In genomic region chr6:53925891-53926290, GRCh38 we compare ENCODE assay signal across 14 cellular contexts.
"Had no signal": no experiment of that assay in that cellular context is flagged by ENCODE, and none has a peak within 500 bp of the region (broad histone marks: within the 10 kb centered on the region; RNA-seq: fewer than 3 reads in every experiment).

No MANE protein-coding gene starts in this region.

- H3K4me3 Mint-ChIP-seq: activated B cell treated with CpG ODN at 0.5 μM for 24 hours; activated CD4-positive, alpha-beta T cell treated with anti-CD3 and anti-CD28 coated beads, Interleukin-2, amount 10 ng/mL, durations not matched to agents 24 days and 14 days; activated naive CD4-positive, alpha-beta T cell treated with anti-CD3 and anti-CD28 coated beads, Interleukin-2, amount 10 ng/mL, durations not matched to agents 7 days and 5 days; naive thymus-derived CD4-positive, alpha-beta T cell had no signal

- H3K27ac Mint-ChIP-seq: activated B cell treated with CpG ODN at 0.5 μM for 24 hours; activated CD4-positive, alpha-beta T cell treated with anti-CD3 and anti-CD28 coated beads, Interleukin-2, amount 10 ng/mL, durations not matched to agents 24 days and 14 days; activated naive CD4-positive, alpha-beta T cell treated with anti-CD3 and anti-CD28 coated beads, Interleukin-2, amount 10 ng/mL, durations not matched to agents 7 days and 5 days; activated T-helper 2 cell treated with anti-CD3 and anti-CD28 coated beads, Interferon-gamma antibody, Interleukin-2, Interleukin-4, amounts not matched to agents 10 μg/mL and 5 μg/mL and 100 μg/mL, durations not matched to agents 14 hours and 24 hours and 36 hours; naive thymus-derived CD4-positive, alpha-beta T cell had no signal

- H3K27me3 ChIP-seq: body of pancreas, stomach had no signal

- H3K27me3 Mint-ChIP-seq: activated B cell treated with CpG ODN at 0.5 μM for 24 hours; activated CD4-positive, alpha-beta T cell treated with anti-CD3 and anti-CD28 coated beads, Interleukin-2, amount 10 ng/mL, durations not matched to agents 24 days and 14 days; activated naive CD4-positive, alpha-beta T cell treated with anti-CD3 and anti-CD28 coated beads, Interleukin-2, amount 10 ng/mL, durations not matched to agents 7 days and 5 days; naive thymus-derived CD4-positive, alpha-beta T cell had no signal

- H3K4me1 Mint-ChIP-seq: activated B cell treated with CpG ODN at 0.5 μM for 24 hours; activated CD4-positive, alpha-beta T cell treated with anti-CD3 and anti-CD28 coated beads, Interleukin-2, amount 10 ng/mL, durations not matched to agents 24 days and 14 days; activated naive CD4-positive, alpha-beta T cell treated with anti-CD3 and anti-CD28 coated beads, Interleukin-2, amount 10 ng/mL, durations not matched to agents 7 days and 5 days; naive thymus-derived CD4-positive, alpha-beta T cell had no signal

- DNase-seq: activated B cell treated with CpG ODN at 0.5 μM for 24 hours; activated CD4-positive, alpha-beta T cell treated with anti-CD3 and anti-CD28 coated beads, Interleukin-2, amount 10 ng/mL, durations not matched to agents 24 days and 14 days; activated naive CD4-positive, alpha-beta T cell treated with anti-CD3 and anti-CD28 coated beads, Interleukin-2, amount 10 ng/mL, durations not matched to agents 7 days and 5 days; activated T-cell treated with anti-CD3 and anti-CD28 coated beads for 4 hours; body of pancreas; effector memory CD4-positive, alpha-beta T cell; hypothalamus; naive thymus-derived CD4-positive, alpha-beta T cell; stimulated activated CD4-positive, alpha-beta T cell treated with anti-CD3 and anti-CD28 coated beads, Interleukin-4, amount 100 ng/mL, for 4 hours; stomach; T-helper 2 cell had no signal

- H3K9ac ChIP-seq: parathyroid adenoma had no signal

- H3K9me3 ChIP-seq: body of pancreas, stomach had no signal

- H3K27ac ChIP-seq: body of pancreas, parathyroid adenoma had no signal

- H3K4me3 ChIP-seq: body of pancreas, lung, stomach had no signal

- H3K9me3 Mint-ChIP-seq: activated B cell treated with CpG ODN at 0.5 μM for 24 hours; activated CD4-positive, alpha-beta T cell treated with anti-CD3 and anti-CD28 coated beads, Interleukin-2, amount 10 ng/mL, durations not matched to agents 24 days and 14 days; activated naive CD4-positive, alpha-beta T cell treated with anti-CD3 and anti-CD28 coated beads, Interleukin-2, amount 10 ng/mL, durations not matched to agents 7 days and 5 days; activated T-helper 2 cell treated with anti-CD3 and anti-CD28 coated beads, Interferon-gamma antibody, Interleukin-2, Interleukin-4, amounts not matched to agents 10 μg/mL and 5 μg/mL and 100 μg/mL, durations not matched to agents 14 hours and 24 hours and 36 hours; naive thymus-derived CD4-positive, alpha-beta T cell had no signal
